Comparison of ENCODE assay signal across 19 cellular contexts in genomic region chr1:92444351-92444750, GRCh38. TPM values are rescaled to one million over a fixed set of nuclear protein-coding genes. Genes with fewer than 3 reads are reported as not detected.
DNase-seq lines count a peak whose midpoint lies in the region; ATAC-seq and TF ChIP-seq lines count a peak whose summit lies in the region.
"Had no signal": no experiment of that assay in that cellular context is flagged by ENCODE, and none has a peak within 500 bp of the region (broad histone marks: within the 10 kb centered on the region; RNA-seq: fewer than 3 reads in every experiment).

No MANE protein-coding gene starts in this region.

- DNase-seq in AG08396 (ENCODE audit: low spot score) (peak; percentile 72), HFFc6 (peak; percentile 12), astrocyte of the spinal cord (ENCODE audit: low read depth, low spot score) (peak; percentile 9), kidney glomerular epithelial cell (lab: John Stamatoyannopoulos, UW) (peak; percentile 6), NCI-H1048 (lab: John Stamatoyannopoulos, UW) (no peak)
- DNase-seq in activated CD8-positive, alpha-beta memory T cell treated with anti-CD3 and anti-CD28 coated beads, Interleukin-2, amount 10 ng/mL, durations not matched to agents 7 days and 5 days: no peak
- DNase-seq: activated CD4-positive, alpha-beta T cell treated with anti-CD3 and anti-CD28 coated beads, Interleukin-2, amount 10 ng/mL, durations not matched to agents 24 days and 14 days; activated T-cell treated with anti-CD3 and anti-CD28 coated beads, Interleukin-2, amount 50 U/mL, for 4 hours; adrenal gland; dorsolateral prefrontal cortex; foreskin melanocyte; nucleus accumbens; SHP77; small intestine; stomach; T1000 had no signal

- H3K4me3 Mint-ChIP-seq in HFFc6: no peak overlapping the region
- H3K4me3 Mint-ChIP-seq in activated CD8-positive, alpha-beta memory T cell treated with anti-CD3 and anti-CD28 coated beads, Interleukin-2, amount 10 ng/mL, durations not matched to agents 7 days and 5 days: no peak overlapping the region
- H3K4me3 Mint-ChIP-seq: activated CD4-positive, alpha-beta T cell treated with anti-CD3 and anti-CD28 coated beads, Interleukin-2, amount 10 ng/mL, durations not matched to agents 24 days and 14 days; activated T-cell treated with anti-CD3 and anti-CD28 coated beads, Interleukin-2, amount 50 U/mL, for 4 hours; memory B cell had no signal

- H3K27me3 Mint-ChIP-seq in HFFc6 (ENCODE audit: insufficient read depth): peaks cover 1% of the 10 kb centered on the region; the same call in 1 of the 2 replicates
- peaks cover 5% of the 10 kb centered on the region for H3K27me3 Mint-ChIP-seq in activated CD8-positive, alpha-beta memory T cell treated with anti-CD3 and anti-CD28 coated beads, Interleukin-2, amount 10 ng/mL, durations not matched to agents 7 days and 5 days
- H3K27me3 Mint-ChIP-seq: memory B cell had no signal

- CTCF ChIA-PET in activated CD8-positive, alpha-beta memory T cell treated with anti-CD3 and anti-CD28 coated beads, Interleukin-2, amount 10 ng/mL, durations not matched to agents 7 days and 5 days (lab: Charles Lee): no interaction called here

- in situ Hi-C loops in astrocyte of the spinal cord (cut with HindIII; ENCODE audit: low sequenced_read_pairs): no loop called here

- TF ChIP-seq CTCF in HFFc6 (IDR thresholded peaks at IDR 0.05) (no peak), astrocyte of the spinal cord (IDR thresholded peaks at IDR 0.05; ENCODE audit: low read depth, low read length) (no peak)

- H3K9me3 Mint-ChIP-seq in HFFc6: no peaks in the 10 kb centered on the region
- H3K9me3 Mint-ChIP-seq in activated CD8-positive, alpha-beta memory T cell treated with anti-CD3 and anti-CD28 coated beads, Interleukin-2, amount 10 ng/mL, durations not matched to agents 7 days and 5 days (ENCODE audit: low read depth): no peaks in the 10 kb centered on the region
- H3K9me3 Mint-ChIP-seq: activated CD4-positive, alpha-beta T cell treated with anti-CD3 and anti-CD28 coated beads, Interleukin-2, amount 10 ng/mL, durations not matched to agents 24 days and 14 days; activated T-cell treated with anti-CD3 and anti-CD28 coated beads, Interleukin-2, amount 50 U/mL, for 4 hours; memory B cell had no signal

- ATAC-seq in activated CD8-positive, alpha-beta memory T cell treated with anti-CD3 and anti-CD28 coated beads, Interleukin-2, amount 10 ng/mL, durations not matched to agents 7 days and 5 days: no peak
- ATAC-seq in GM18511 (IDR thresholded peaks at IDR 0.05; ENCODE audit: unreplicated experiment) (no peak), GM21619 (IDR thresholded peaks at IDR 0.05; ENCODE audit: unreplicated experiment) (no peak)
- ATAC-seq: activated T-cell treated with anti-CD3 and anti-CD28 coated beads, Interleukin-2, amount 50 U/mL, for 4 hours had no signal

- no peaks in the 10 kb centered on the region for H3K36me3 Mint-ChIP-seq in HFFc6 (ENCODE audit: low read depth)
- H3K36me3 Mint-ChIP-seq in activated CD8-positive, alpha-beta memory T cell treated with anti-CD3 and anti-CD28 coated beads, Interleukin-2, amount 10 ng/mL, durations not matched to agents 7 days and 5 days: no peaks in the 10 kb centered on the region
- H3K36me3 Mint-ChIP-seq: memory B cell had no signal

- peaks cover 43% of the 10 kb centered on the region for H3K4me1 Mint-ChIP-seq in HFFc6 (ENCODE audit: low read depth)
- H3K4me1 Mint-ChIP-seq in activated CD8-positive, alpha-beta memory T cell treated with anti-CD3 and anti-CD28 coated beads, Interleukin-2, amount 10 ng/mL, durations not matched to agents 7 days and 5 days: peaks cover 20% of the 10 kb centered on the region
- H3K4me1 Mint-ChIP-seq: memory B cell had no signal

- no peak overlapping the region for H3K4me3 ChIP-seq in astrocyte of the spinal cord (ENCODE audit: low read depth, low read length)
- H3K4me3 ChIP-seq: adrenal gland, dorsolateral prefrontal cortex, stomach had no signal

- no peak overlapping the region for H3K27ac Mint-ChIP-seq in HFFc6
- no peak overlapping the region for H3K27ac Mint-ChIP-seq in activated CD8-positive, alpha-beta memory T cell treated with anti-CD3 and anti-CD28 coated beads, Interleukin-2, amount 10 ng/mL, durations not matched to agents 7 days and 5 days
- H3K27ac Mint-ChIP-seq: activated CD4-positive, alpha-beta T cell treated with anti-CD3 and anti-CD28 coated beads, Interleukin-2, amount 10 ng/mL, durations not matched to agents 24 days and 14 days; memory B cell had no signal

RNA-seq across cellular contexts. Expression of gene GFI1, which starts 42.4 kb away (rescaled TPM):
- under 1 TPM in 5 of 6 experiments, not detected in 1; 0.05 to 0.28 (median 0.07) TPM for total RNA-seq in HFFc6 (2021; fragmentation: NEBNext Ultra II Directional; extraction: Animal tissue kit (Norgen Biotek cat#: 25700))
- 100 to 1,000 TPM in 1 of 2 experiments, 10 to 100 TPM in 1; 87.8 to 101 TPM for total RNA-seq in activated CD8-positive, alpha-beta memory T cell treated with anti-CD3 and anti-CD28 coated beads, Interleukin-2, amount 10 ng/mL, durations not matched to agents 7 days and 5 days

Comparison
In these comparisons a context has a peak if more than half of its experiments do, and no peak if none do; other contexts are left out.
1. DNase-seq: peak in AG08396 (single experiment), HFFc6 (single experiment), astrocyte of the spinal cord (single experiment) and kidney glomerular epithelial cell (single experiment); none in activated CD8-positive, alpha-beta memory T cell treated with anti-CD3 and anti-CD28 coated beads, Interleukin-2, amount 10 ng/mL, durations not matched to agents 7 days and 5 days (single experiment) and NCI-H1048 (single experiment).
2. RNA of gene GFI1, which starts 42.4 kb away (total RNA-seq): 87.8 to 101 TPM in activated CD8-positive, alpha-beta memory T cell treated with anti-CD3 and anti-CD28 coated beads, Interleukin-2, amount 10 ng/mL, durations not matched to agents 7 days and 5 days; 0.05 to 0.28 TPM in HFFc6; every median in the first group is over 10 times any median in the second.